ENCODE assay signal across 8 cellular contexts in genomic region chr12:50734409-50735263, GRCh38. TPM values are rescaled to one million over a fixed set of nuclear protein-coding genes. Genes with fewer than 3 reads are reported as not detected.
A peak's percentile ranks its signal among the peaks of the same experiment; 100 is the strongest.
DNase-seq lines count a peak whose midpoint lies in the region; ATAC-seq, FAIRE-seq and TF ChIP-seq lines count a peak whose summit lies in the region.

No MANE protein-coding gene starts in this region.

- no peak for FAIRE-seq in pancreas (lab: Jason Lieb, UNC)

- POLR2A ChIA-PET in Caco-2 (lab: Charles Lee): no interaction called here

- peaks cover 84% of the 10 kb centered on the region for H3K36me3 Mint-ChIP-seq in Caco-2 (ENCODE audit: insufficient read depth, unreplicated experiment)

- no peaks in the 10 kb centered on the region for H3K27me3 Mint-ChIP-seq in Caco-2 (ENCODE audit: insufficient read depth, unreplicated experiment)

- no peaks in the 10 kb centered on the region for H3K27me3 ChIP-seq in Caco-2 (replicated peaks; ENCODE audit: control insufficient read depth, insufficient read depth, low read length)
- no peaks in the 10 kb centered on the region for H3K27me3 ChIP-seq in HAP-1 (ENCODE audit: low read depth)
- H3K27me3 ChIP-seq in pancreas: no peaks in the 10 kb centered on the region

- H3K9me3 ChIP-seq in Caco-2 (no peaks in the 10 kb centered on the region), HAP-1 (no peaks in the 10 kb centered on the region), SK-N-MC (ENCODE audit: low read depth, low read length) (no peaks in the 10 kb centered on the region), pancreas (no peaks in the 10 kb centered on the region)

- no peaks in the 10 kb centered on the region for H3K9me3 Mint-ChIP-seq in Caco-2 (ENCODE audit: unreplicated experiment)

- WGBS in pancreas, 2 donors: 85 to 88% methylated on average over 10 of the region's 10 CpGs

- no peak overlapping the region for H3K9ac ChIP-seq in SK-N-MC (ENCODE audit: insufficient read length)

- DNase-seq in Caco-2 (peak in 1 of 2 experiments; percentile 54), HAP-1 (ENCODE audit: low spot score in 2 of 2) (peak; percentile 58 to 63), SK-N-MC (ENCODE audit: low read depth, low spot score) (peak; percentile 16), fibroblast of pulmonary artery (ENCODE audit: low read depth) (peak; percentile 61), pancreas (no peak)
- no peak for DNase-seq in activated CD8-positive, alpha-beta memory T cell treated with anti-CD3 and anti-CD28 coated beads, Interleukin-2, amount 50 U/mL, for 48 hours

- BruUV-seq in Caco-2 (replicated peaks; lab: Mats Ljungman, UMichigan): no TSS peak

- H3K27ac ChIP-seq in SK-N-MC: no peak overlapping the region
- H3K27ac ChIP-seq in pancreas: no peak overlapping the region

- H3K4me3 Mint-ChIP-seq in Caco-2 (ENCODE audit: unreplicated experiment): no peak overlapping the region

- intact Hi-C loops in Caco-2 (cut with micrococcal nuclease; ENCODE audit: unreplicated experiment): loop anchor here (1.0 kb wide), 1 partner anchor 230 kb away; the partner anchor contains the start of gene DIP2B
- intact Hi-C loops in pancreas (cut with DNase I): no loop called here

- H3K4me1 Mint-ChIP-seq in Caco-2 (ENCODE audit: low read depth, unreplicated experiment): peaks cover 6% of the 10 kb centered on the region

- H3K4me1 ChIP-seq in Caco-2: peaks cover 8% of the 10 kb centered on the region; the same call in 1 of the 2 replicates
- H3K4me1 ChIP-seq in HAP-1: no peaks in the 10 kb centered on the region
- no peaks in the 10 kb centered on the region for H3K4me1 ChIP-seq in pancreas

- TF ChIP-seq CTCF in Caco-2 (IDR thresholded peaks at IDR 0.05; ENCODE audit: insufficient read depth in 1 of 2, low read depth in 1 of 2, low read length in 1 of 2, severe bottlenecking in 1 of 2, unreplicated experiment in 1 of 2) (peak; percentile 67 to 89), fibroblast of pulmonary artery (IDR thresholded peaks at IDR 0.05; ENCODE audit: low read length, missing control alignments) (peak; percentile 85), pancreas (IDR thresholded peaks at IDR 0.05) (peak in 2 of 4 donors; percentile 14 to 35)

- H3K36me3 ChIP-seq in Caco-2 (ENCODE audit: control insufficient read depth, insufficient read depth, low read length): peaks cover 9% of the 10 kb centered on the region
- H3K36me3 ChIP-seq in HAP-1 (replicated peaks): peaks cover 47% of the 10 kb centered on the region
- H3K36me3 ChIP-seq in SK-N-MC (ENCODE audit: insufficient read depth, low read length): peaks cover 8% of the 10 kb centered on the region; the same call in 1 of the 2 replicates
- H3K36me3 ChIP-seq in pancreas: peaks cover 0 to 55% (median 23%) of the 10 kb centered on the region in 3 donors

- in situ Hi-C loops in HAP-1 (cut with MboI; ENCODE audit: low sequenced_read_pairs): loop anchor here (25.0 kb wide), 1 partner anchor 222 kb away; the partner anchor contains the start of gene DIP2B

- ATAC-seq in pancreas (peak in 3 of 4 donors; percentile 58 to 63 (median 63)), GM19463 (IDR thresholded peaks at IDR 0.05; ENCODE audit: unreplicated experiment) (no peak), GM19324 (IDR thresholded peaks at IDR 0.05; ENCODE audit: low FRiP score, unreplicated experiment) (no peak)

- H3K4me3 ChIP-seq in Caco-2 (ENCODE audit: low read depth, low read length): no peak overlapping the region
- no peak overlapping the region for H3K4me3 ChIP-seq in HAP-1
- H3K4me3 ChIP-seq in SK-N-MC: no peak overlapping the region
- no peak overlapping the region for H3K4me3 ChIP-seq in fibroblast of pulmonary artery (replicated peaks; ENCODE audit: low read depth, low read length)
- no peak overlapping the region for H3K4me3 ChIP-seq in pancreas

- no peak overlapping the region for H3K27ac Mint-ChIP-seq in Caco-2 (ENCODE audit: unreplicated experiment)

- CTCF ChIA-PET in Caco-2 (lab: Charles Lee): interaction anchor here (0.8 kb wide), 1 partner anchor 225 kb away, joined by 4 read pairs; no protein-coding TSS in a partner anchor

RNA-seq across cellular contexts. Expression of gene ATF1, which starts 29.3 kb away (rescaled TPM):
- total RNA-seq in Caco-2 (2022) (47.0 and 54.4 TPM in 2 replicates), pancreas (10 to 100 TPM in 3 of 6 donors, 1 to 10 TPM in 3; 8.2 to 19.4 (median 9.7) TPM)
- polyA plus RNA-seq in pancreas: 1 to 10 TPM; 2.9 to 8.7 TPM

Comparison
In these comparisons a context has a peak if more than half of its experiments do, and no peak if none do; other contexts are left out.
1. DNase-seq: peak in HAP-1 (2 of 2), SK-N-MC (single experiment) and fibroblast of pulmonary artery (single experiment); none in pancreas (0 of 6) and activated CD8-positive, alpha-beta memory T cell treated with anti-CD3 and anti-CD28 coated beads, Interleukin-2, amount 50 U/mL, for 48 hours (single experiment).
2. ATAC-seq: peak in pancreas (3 of 4); none in GM19463 (single experiment) and GM19324 (single experiment).